ENCODE assay signal across 21 cellular contexts in the genomic region with DNA sequence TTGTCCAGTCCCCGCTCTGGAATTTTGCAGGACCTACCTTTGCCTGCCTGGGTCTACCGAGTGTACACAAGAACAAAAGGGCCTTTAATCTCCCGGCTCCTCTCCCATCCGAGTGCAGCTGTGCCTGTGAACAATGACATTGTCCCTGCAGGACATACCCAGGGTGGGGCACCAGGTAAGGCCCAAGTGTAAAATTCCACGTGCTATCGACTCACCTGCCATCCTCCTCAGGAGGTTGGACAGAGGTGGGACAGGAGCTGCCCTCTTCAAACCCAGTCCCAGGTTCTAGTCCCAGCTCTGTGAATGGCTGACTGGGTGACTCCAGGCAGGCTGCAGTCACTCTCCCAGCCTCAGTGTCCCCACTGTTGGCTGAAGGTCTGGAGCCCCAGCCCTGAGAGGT.
A peak's percentile ranks its signal among the peaks of the same experiment; 100 is the strongest.
DNase-seq lines count a peak whose midpoint lies in the region; ATAC-seq and TF ChIP-seq lines count a peak whose summit lies in the region.
"Had no signal": no experiment of that assay in that cellular context is flagged by ENCODE, and none has a peak within 500 bp of the region (broad histone marks: within the 10 kb centered on the region; RNA-seq: fewer than 3 reads in every experiment).

No MANE protein-coding gene starts in this region.

- no peaks in the 10 kb centered on the region for H4K20me1 ChIP-seq in BLaER1

- intact Hi-C loops in Caco-2 (cut with micrococcal nuclease; ENCODE audit: unreplicated experiment), result no loop called here
- intact Hi-C loops in mucosa of descending colon (cut with DNase I, micrococcal nuclease), result loop anchor here in 1 of 2 donors (10.0 kb wide), 1 partner anchor 58 kb away; no protein-coding TSS in a partner anchor

- H3K36me3 Mint-ChIP-seq in Caco-2 (ENCODE audit: insufficient read depth, unreplicated experiment), result peaks cover 10% of the 10 kb centered on the region
- H3K36me3 Mint-ChIP-seq: CD4-positive, CD25-positive, alpha-beta regulatory T cell had no signal

- ATAC-seq in mucosa of descending colon (peak; percentile 23), HG03280 (IDR thresholded peaks at IDR 0.05; ENCODE audit: unreplicated experiment) (no peak)
- ATAC-seq: GM12878, PC-3 had no signal

- no peaks in the 10 kb centered on the region for H3K27me3 Mint-ChIP-seq in Caco-2 (ENCODE audit: insufficient read depth, unreplicated experiment)

- TF ChIP-seq CTCF in Caco-2 (IDR thresholded peaks at IDR 0.05; ENCODE audit: insufficient read depth in 1 of 2, low read depth in 1 of 2, low read length in 1 of 2, severe bottlenecking in 1 of 2, unreplicated experiment in 1 of 2) (no peak), mucosa of descending colon (IDR thresholded peaks at IDR 0.05) (no peak)

- H3K4me1 Mint-ChIP-seq in Caco-2 (ENCODE audit: low read depth, unreplicated experiment), result peaks cover 18% of the 10 kb centered on the region

- H3K27ac ChIP-seq in BLaER1, result no peak overlapping the region
- H3K27ac ChIP-seq: RWPE1, SJCRH30 had no signal

- H3K9ac ChIP-seq in BLaER1, result no peak overlapping the region

- H3K4me2 ChIP-seq in BLaER1, result peak overlapping the region; percentile 15; the same call in 1 of the 2 replicates

- BruUV-seq in Caco-2 (replicated peaks; lab: Mats Ljungman, UMichigan), result no TSS peak

- CTCF ChIA-PET in Caco-2 (lab: Charles Lee), result no interaction called here

- H3K27ac Mint-ChIP-seq in Caco-2 (ENCODE audit: unreplicated experiment), result peak overlapping the region; percentile 71
- H3K27ac Mint-ChIP-seq: CD4-positive, CD25-positive, alpha-beta regulatory T cell had no signal

- H3K4me1 ChIP-seq in BLaER1, result peaks cover 33% of the 10 kb centered on the region
- peaks cover 49% of the 10 kb centered on the region for H3K4me1 ChIP-seq in Caco-2
- H3K4me1 ChIP-seq in mucosa of descending colon (ENCODE audit: low read depth), result no peaks in the 10 kb centered on the region

- no peaks in the 10 kb centered on the region for H3K9me3 Mint-ChIP-seq in Caco-2 (ENCODE audit: unreplicated experiment)

- H3K36me3 ChIP-seq in BLaER1, result no peaks in the 10 kb centered on the region
- H3K36me3 ChIP-seq in Caco-2 (ENCODE audit: control insufficient read depth, insufficient read depth, low read length), result no peaks in the 10 kb centered on the region
- no peaks in the 10 kb centered on the region for H3K36me3 ChIP-seq in mucosa of descending colon (ENCODE audit: low read depth)
- H3K36me3 ChIP-seq: SJCRH30 had no signal

- H3K9me3 ChIP-seq in BLaER1 (no peaks in the 10 kb centered on the region), Caco-2 (no peaks in the 10 kb centered on the region), mucosa of descending colon (no peaks in the 10 kb centered on the region)
- H3K9me3 ChIP-seq: SJCRH30 had no signal

- H3K27me3 ChIP-seq in BLaER1, result no peaks in the 10 kb centered on the region
- H3K27me3 ChIP-seq in Caco-2 (replicated peaks; ENCODE audit: control insufficient read depth, insufficient read depth, low read length), result no peaks in the 10 kb centered on the region
- H3K27me3 ChIP-seq: SJCRH30 had no signal

- POLR2A ChIA-PET in Caco-2 (lab: Charles Lee), result no interaction called here

- H3K4me3 Mint-ChIP-seq in Caco-2 (ENCODE audit: unreplicated experiment), result no peak overlapping the region

- H3K4me3 ChIP-seq in BLaER1, result no peak overlapping the region
- H3K4me3 ChIP-seq in Caco-2 (ENCODE audit: low read depth, low read length), result no peak overlapping the region
- H3K4me3 ChIP-seq in mucosa of descending colon, result no peak overlapping the region
- H3K4me3 ChIP-seq: GM12878, SJCRH30 had no signal

- peak; percentile 38 to 71 for DNase-seq in Caco-2
- peak; percentile 89 for DNase-seq in SW480 (ENCODE audit: low spot score)
- no peak for DNase-seq in mucosa of descending colon
- no peak for DNase-seq in Kasumi-1 (lab: John Stamatoyannopoulos, UW)
- DNase-seq in NCI-H510A (lab: John Stamatoyannopoulos, UW), result no peak
- no peak for DNase-seq in NCI-H1105 treated with DMSO at 0.1 percent for 48 hours (lab: John Stamatoyannopoulos, UW)
- DNase-seq: ACHN; AML-193; CD4-positive, CD25-positive, alpha-beta regulatory T cell; GDM1; GOT3; KG1; NCI-H1048; NCI-H226; PC-3; SJCRH30; SW 1271 had no signal

Comparison
In these comparisons a context has a peak if more than half of its experiments do, and no peak if none do; other contexts are left out.
1. DNase-seq: peak in Caco-2 (2 of 2) and SW480 (single experiment); none in mucosa of descending colon (0 of 3), Kasumi-1 (0 of 2), NCI-H510A (single experiment) and NCI-H1105 treated with DMSO at 0.1 percent for 48 hours (single experiment).